Comparison of ENCODE assay signal across 17 cellular contexts in the genomic region with DNA sequence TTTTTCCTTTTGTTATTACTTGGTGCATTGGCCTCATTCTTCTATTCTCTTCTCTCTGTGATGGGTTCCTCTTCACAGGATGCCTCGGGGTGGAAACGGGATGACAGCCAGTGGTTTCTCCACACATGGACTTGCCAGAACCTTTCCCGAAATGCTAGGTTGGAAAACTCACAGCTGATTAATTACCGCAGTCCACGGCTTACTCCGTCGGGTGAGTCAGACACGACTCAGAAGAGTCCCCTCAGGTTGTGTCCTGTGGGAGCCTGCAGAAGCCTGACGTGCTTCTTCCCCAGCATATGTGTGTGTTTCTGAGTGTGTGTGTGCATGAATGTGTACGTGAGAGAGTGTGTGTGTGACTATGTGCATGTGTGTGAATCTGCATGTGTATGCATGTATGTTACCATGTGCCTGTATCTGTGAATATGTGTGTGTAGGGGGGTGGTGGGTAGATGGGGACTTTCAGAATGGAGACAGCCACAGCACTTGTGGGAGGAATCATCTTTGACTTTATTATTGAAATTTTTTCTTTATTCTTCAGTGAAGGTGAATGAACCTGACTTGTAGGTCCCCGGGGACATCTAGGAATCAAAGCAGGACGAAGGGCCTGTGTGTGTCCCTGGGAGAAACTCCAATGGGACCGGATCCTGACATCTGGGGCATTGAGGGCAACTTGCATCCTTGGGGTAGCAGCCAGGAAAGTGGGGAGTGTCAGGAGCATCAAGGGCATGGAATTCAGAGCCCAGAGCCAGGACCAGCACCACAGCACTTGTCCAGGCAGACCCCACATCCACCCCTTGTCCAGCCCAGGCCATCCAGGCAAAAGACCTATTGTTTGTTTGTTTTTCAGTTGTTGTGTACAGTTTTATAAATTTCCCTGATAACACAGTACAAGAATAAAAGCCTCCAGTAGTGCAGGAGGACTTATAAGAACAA. TPM values are rescaled to one million over a fixed set of nuclear protein-coding genes. Genes with fewer than 3 reads are reported as not detected.
DNase-seq lines count a peak whose midpoint lies in the region; ATAC-seq, FAIRE-seq and TF ChIP-seq lines count a peak whose summit lies in the region.
"Had no signal": no experiment of that assay in that cellular context is flagged by ENCODE, and none has a peak within 500 bp of the region (broad histone marks: within the 10 kb centered on the region; RNA-seq: fewer than 3 reads in every experiment).

No MANE protein-coding gene starts in this region.

- no TSS peak for BruUV-seq in K562 (replicated peaks; lab: Mats Ljungman, UMichigan)

- POLR2A ChIA-PET in K562 (lab: Yijun Ruan, JAX): interaction anchor here (0.6 kb wide), 1 partner anchor 47 kb away, joined by 3 read pairs; no protein-coding TSS in a partner anchor

- TF ChIP-seq CTCF in AG09309 (IDR thresholded peaks at IDR 0.05; ENCODE audit: control insufficient read depth, insufficient read depth, low read depth, low read length, missing control alignments) (no peak), HFFc6 (IDR thresholded peaks at IDR 0.05) (no peak), K562 (IDR thresholded peaks at IDR 0.05 in 2 of 3, conservative IDR thresholded peaks at IDR 0.05 in 1 of 3; ENCODE audit: insufficient read depth in 2 of 3, low read depth in 1 of 3, low read length in 3 of 3) (no peak), GM20000 (IDR thresholded peaks at IDR 0.05; ENCODE audit: extremely low read depth, missing control alignments) (no peak)

- DNase-seq in AG09309 (ENCODE audit: low read depth): peak; percentile 25
- peak; percentile 39 for DNase-seq in HFFc6
- DNase-seq in K562 (ENCODE audit: extremely low read depth in 1 of 4, low spot score in 3 of 4): no peak
- DNase-seq in glomerular visceral epithelial cell (ENCODE audit: extremely low spot score): peak; percentile 49
- DNase-seq in NCI-H524 treated with DMSO at 0.1 percent for 48 hours (lab: John Stamatoyannopoulos, UW): no peak
- DNase-seq in GM20000 (ENCODE audit: low spot score): no peak
- DNase-seq in mesenteric fat pad (ENCODE audit: low spot score): no peak
- no peak for DNase-seq in caudate nucleus (lab: John Stamatoyannopoulos, UW)
- DNase-seq: activated B cell treated with CpG ODN at 0.5 μM for 24 hours; activated CD8-positive, alpha-beta memory T cell treated with anti-CD3 and anti-CD28 coated beads, Interleukin-2, amount 50 U/mL, for 4 hours; activated naive CD4-positive, alpha-beta T cell treated with anti-CD3 and anti-CD28 coated beads, Interleukin-2, amount 50 U/mL, for 16 hours; Calu3; NCI-H1105; NCI-H446 had no signal

- intact Hi-C loops in K562 (cut with micrococcal nuclease): no loop called here

- H3K4me3 ChIP-seq in AG09309 (ENCODE audit: control insufficient read depth, low read depth, low read length) (no peak overlapping the region), K562 (no peak overlapping the region)

- no peaks in the 10 kb centered on the region for H3K9me1 ChIP-seq in K562 (ENCODE audit: control insufficient read depth, insufficient read depth, low read length)

- WGBS in K562 (ENCODE audit: insufficient coverage, low coverage, missing lambda C conversion rate): 1% methylated on average over 13 of the region's 13 CpGs

- H3K27ac ChIP-seq in K562 (ENCODE audit: extremely low read depth, low read depth, low read length): no peak overlapping the region
- H3K27ac ChIP-seq in caudate nucleus (ENCODE audit: low read depth, low read length): no peak overlapping the region
- H3K27ac ChIP-seq: parathyroid adenoma had no signal

- H2AFZ ChIP-seq in K562 (ENCODE audit: low read depth, low read length): no peak overlapping the region
- H2AFZ ChIP-seq: parathyroid adenoma had no signal

- H3K4me3 Mint-ChIP-seq in HFFc6: no peak overlapping the region
- H3K4me3 Mint-ChIP-seq: activated B cell treated with CpG ODN at 0.5 μM for 24 hours, mesothelial cell of epicardium had no signal

- no peak for TF ChIP-seq RAD21 in K562 (CRISPR knock-in tag; conservative IDR thresholded peaks at IDR 0.05 in 1 of 2, IDR thresholded peaks at IDR 0.05 in 1 of 2)

- no peaks in the 10 kb centered on the region for H3K36me3 ChIP-seq in K562 (ENCODE audit: control insufficient read depth, insufficient read depth, low read length)

- H3K9me3 Mint-ChIP-seq in HFFc6: peaks cover 5% of the 10 kb centered on the region
- H3K9me3 Mint-ChIP-seq: activated B cell treated with CpG ODN at 0.5 μM for 24 hours had no signal

- no peak for TF ChIP-seq POLR2A in K562 (conservative IDR thresholded peaks at IDR 0.05)

- no peaks in the 10 kb centered on the region; the same call in 1 of the 2 replicates for H3K9me3 ChIP-seq in K562 (replicated peaks; ENCODE audit: control insufficient read depth, insufficient read depth, low read depth, low read length)

- H3K4me1 ChIP-seq in K562 (replicated peaks in 1 of 2; ENCODE audit: control insufficient read depth in 2 of 2, insufficient read depth in 2 of 2, low read length in 2 of 2): no peaks in the 10 kb centered on the region; a peak in 2 of 5 replicates
- H3K4me1 ChIP-seq: parathyroid adenoma had no signal

- peak; percentile 81 for FAIRE-seq in K562 (lab: Jason Lieb, UNC)

- H3K27ac Mint-ChIP-seq in HFFc6: no peak overlapping the region
- H3K27ac Mint-ChIP-seq: activated B cell treated with CpG ODN at 0.5 μM for 24 hours, mesothelial cell of epicardium had no signal

- peaks cover 25% of the 10 kb centered on the region for H3K27me3 Mint-ChIP-seq in HFFc6 (ENCODE audit: insufficient read depth)

- H3K9ac ChIP-seq in K562 (ENCODE audit: insufficient read depth in 1 of 2, low read depth in 2 of 2, low read length in 2 of 2): no peak overlapping the region
- H3K9ac ChIP-seq: parathyroid adenoma had no signal

- no peak for ATAC-seq in K562

- CTCF ChIA-PET in K562 (lab: Yijun Ruan, JAX; ENCODE audit: low intra/inter-chr PET ratio): no interaction called here

- peaks cover 8% of the 10 kb centered on the region for H3K4me1 Mint-ChIP-seq in HFFc6 (ENCODE audit: low read depth)
- H3K4me1 Mint-ChIP-seq: activated B cell treated with CpG ODN at 0.5 μM for 24 hours, mesothelial cell of epicardium had no signal

- TF ChIP-seq EP300 in K562 (IDR thresholded peaks at IDR 0.05; ENCODE audit: low read length): no peak

- no peak overlapping the region for H3K4me2 ChIP-seq in K562 (ENCODE audit: insufficient read depth, low read length)

- peaks cover 61 to 70% of the 10 kb centered on the region in 2 experiments for H3K27me3 ChIP-seq in K562 (ENCODE audit: control insufficient read depth in 2 of 2, insufficient read depth in 2 of 2, low read length in 2 of 2)

- in situ Hi-C loops in K562 (cut with MboI): no loop called here

- no peaks in the 10 kb centered on the region for H3K79me2 ChIP-seq in K562 (ENCODE audit: control insufficient read depth, insufficient read depth, low read length)
- H3K79me2 ChIP-seq: parathyroid adenoma had no signal

- no peaks in the 10 kb centered on the region for H3K36me3 Mint-ChIP-seq in HFFc6 (ENCODE audit: low read depth)
- H3K36me3 Mint-ChIP-seq: mesothelial cell of epicardium had no signal

- H4K20me1 ChIP-seq in K562 (replicated peaks; ENCODE audit: control insufficient read depth, insufficient read depth, low read length): 0 out of 2 replicates have a peak, but pooled peaks cover 2% of the 10 kb centered on the region

TF ChIP-seq in K562, 482 proteins besides CTCF, POLR2A, EP300 and RAD21 (continues in another document):
- no peak for TF ChIP-seq ZNF79 (CRISPR knock-in tag; IDR thresholded peaks at IDR 0.05; ENCODE audit: low read depth)

RNA-seq across cellular contexts. Expression of gene MED10, which starts 21.9 kb away (rescaled TPM):
- 10 to 100 TPM; 41.1 to 48.1 (median 45.9) TPM for total RNA-seq in HFFc6 (2021; fragmentation: NEBNext Ultra II Directional; extraction: Animal tissue kit (Norgen Biotek cat#: 25700))
- 44.1 and 73.3 TPM in 2 replicates for total RNA-seq in K562 (2011; cell fraction: chromatin; rRNA removed; ENCODE audit: low replicate concordance)
- total RNA-seq in K562 (2011; cell fraction: nucleolus; rRNA removed): 38.2 and 47.2 TPM in 2 replicates
- total RNA-seq in K562 (2011; cell fraction: nucleoplasm; rRNA removed): 43.8 and 50.4 TPM in 2 replicates
- total RNA-seq in K562 (2014; rRNA removed) (36.1 and 51.0 TPM in 2 replicates), K562 (2014; rRNA removed; fragmentation: Illumina TruSeq; extraction: Trizol) (23.8 and 25.7 TPM in 2 replicates), K562 (2015; rRNA removed; fragmentation: Illumina TruSeq; extraction: Trizol) (28.4 and 33.6 TPM in 2 replicates), K562 (2021) (52.0 and 62.3 TPM in 2 replicates), mesenteric fat pad (30.8 TPM)
- polyA plus RNA-seq in K562 (2011; rRNA removed) (49.9 and 58.8 TPM in 2 replicates), K562 (2014; fragmentation: Illumina TruSeq; extraction: Trizol) (60.6 and 72.2 TPM in 2 replicates), K562 (2014; fragmentation: Nextera tagmentation; extraction: Ambion mirVana) (10 to 100 TPM; 45.0 to 72.5 TPM), K562 (2014; rRNA removed) (78.5 and 83.4 TPM in 2 replicates)
- polyA plus RNA-seq in K562 (2011; cell fraction: cytosol; rRNA removed): 51.3 and 58.8 TPM in 2 replicates
- polyA plus RNA-seq in K562 (2011; cell fraction: nucleus; rRNA removed): 70.4 and 86.1 TPM in 2 replicates
- 68.1 and 71.4 TPM in 2 replicates for polyA plus RNA-seq in K562 (2012)
- 18.9 and 20.4 TPM in 2 replicates for polyA minus RNA-seq in K562 (2011; rRNA and poly(A)+ RNA removed)
- polyA minus RNA-seq in K562 (2011; cell fraction: cytosol; rRNA and poly(A)+ RNA removed): 11.6 and 15.7 TPM in 2 replicates
- polyA minus RNA-seq in K562 (2011; cell fraction: nucleus; rRNA and poly(A)+ RNA removed): 41.7 and 72.9 TPM in 2 replicates

RNA-seq across cellular contexts. Expression of gene UBE2QL1, which starts 48.4 kb away (rescaled TPM):
- total RNA-seq in HFFc6 (2021; fragmentation: NEBNext Ultra II Directional; extraction: Animal tissue kit (Norgen Biotek cat#: 25700)): not detected
- total RNA-seq in K562 (2011; cell fraction: chromatin; rRNA removed; ENCODE audit: low replicate concordance): not detected in 2 replicates
- total RNA-seq in K562 (2011; cell fraction: nucleolus; rRNA removed): 0.13 TPM in 1 of 2 replicates, not detected in the other
- 0.15 TPM in 1 of 2 replicates, not detected in the other for total RNA-seq in K562 (2011; cell fraction: nucleoplasm; rRNA removed)
- total RNA-seq in K562 (2014; rRNA removed) (not detected in 2 replicates), K562 (2014; rRNA removed; fragmentation: Illumina TruSeq; extraction: Trizol) (not detected in 2 replicates), K562 (2015; rRNA removed; fragmentation: Illumina TruSeq; extraction: Trizol) (not detected in 2 replicates), K562 (2021) (not detected in 2 replicates), mesenteric fat pad (0.61 TPM)
- polyA plus RNA-seq in K562 (2011; rRNA removed) (not detected in 2 replicates), K562 (2014; fragmentation: Illumina TruSeq; extraction: Trizol) (not detected in 2 replicates), K562 (2014; fragmentation: Nextera tagmentation; extraction: Ambion mirVana) (not detected), K562 (2014; rRNA removed) (not detected in 2 replicates)
- polyA plus RNA-seq in K562 (2011; cell fraction: cytosol; rRNA removed): not detected in 2 replicates
- polyA plus RNA-seq in K562 (2011; cell fraction: nucleus; rRNA removed): 0.03 TPM in 1 of 2 replicates, not detected in the other
- polyA plus RNA-seq in K562 (2012): 0.01 TPM in 1 of 2 replicates, not detected in the other
- polyA minus RNA-seq in K562 (2011; rRNA and poly(A)+ RNA removed): not detected in 2 replicates
- not detected in 2 replicates for polyA minus RNA-seq in K562 (2011; cell fraction: cytosol; rRNA and poly(A)+ RNA removed)
- not detected in 2 replicates for polyA minus RNA-seq in K562 (2011; cell fraction: nucleus; rRNA and poly(A)+ RNA removed)
- total RNA-seq: Calu3 had no signal
- polyA plus RNA-seq: AG04450 had no signal

Comparison
In these comparisons a context has a peak if more than half of its experiments do, and no peak if none do; other contexts are left out.
1. DNase-seq: peak in AG09309 (single experiment), HFFc6 (single experiment) and glomerular visceral epithelial cell (single experiment); none in K562 (0 of 4), NCI-H524 treated with DMSO at 0.1 percent for 48 hours (single experiment), GM20000 (single experiment), mesenteric fat pad (single experiment) and caudate nucleus (0 of 61).